In genomic region chr3:111978493-111978832, GRCh38 we compare ENCODE assay signal across 8 cellular contexts. TPM values are rescaled to one million over a fixed set of nuclear protein-coding genes. Genes with fewer than 3 reads are reported as not detected.
DNase-seq lines count a peak whose midpoint lies in the region; ATAC-seq, FAIRE-seq and TF ChIP-seq lines count a peak whose summit lies in the region.

No MANE protein-coding gene starts in this region.

- H3K9ac ChIP-seq in colonic mucosa (ENCODE audit: low read depth in 2 of 2, low read length in 2 of 2): peak overlapping the region in 1 of 2 donors; percentile 80

- H3K4me3 ChIP-seq in AG04450 (ENCODE audit: low read depth, low read length): peak overlapping the region; percentile 92
- peak overlapping the region; percentile 84 for H3K4me3 ChIP-seq in LNCaP clone FGC (ENCODE audit: low read depth, low read length)
- peak overlapping the region; percentile 68 for H3K4me3 ChIP-seq in colonic mucosa

- CTCF ChIA-PET in AG04450 (lab: Charles Lee): interaction anchor here (0.7 to 4.3 kb wide), 15 partner anchors 11 to 287 kb away, joined by 3 to 37 read pairs (median 4); partner anchors contain the start of gene PHLDB2

- peak overlapping the region; percentile 88 to 97 (median 94) for H3K27ac Mint-ChIP-seq in naive thymus-derived CD8-positive, alpha-beta T cell

- intact Hi-C loops in colonic mucosa (cut with DNase I): loop anchor here (10.0 kb wide), 1 partner anchor 114 kb away; no protein-coding TSS in a partner anchor

- POLR2A ChIA-PET in AG04450 (lab: Yijun Ruan, JAX): interaction anchor here (0.6 to 1.5 kb wide), 9 partner anchors 11 to 271 kb away, joined by 3 to 5 read pairs (median 3); partner anchors contain the start of gene TAGLN3
- POLR2A ChIA-PET in naive thymus-derived CD8-positive, alpha-beta T cell (lab: Charles Lee): interaction anchor here (0.7 to 2.3 kb wide), 15 partner anchors 10 to 388 kb away, joined by 3 to 14 read pairs (median 4); partner anchors contain the start of gene PHLDB2

- no peak for ATAC-seq in naive thymus-derived CD8-positive, alpha-beta T cell
- ATAC-seq in HG02759 (IDR thresholded peaks at IDR 0.05; ENCODE audit: unreplicated experiment): no peak

- H3K9me3 ChIP-seq in AG04450 (ENCODE audit: control insufficient read depth, insufficient read depth, low read length) (no peaks in the 10 kb centered on the region), colonic mucosa (no peaks in the 10 kb centered on the region)

- H3K9me3 Mint-ChIP-seq in naive thymus-derived CD8-positive, alpha-beta T cell: no peaks in the 10 kb centered on the region

- H3K4me3 Mint-ChIP-seq in naive thymus-derived CD8-positive, alpha-beta T cell: peak overlapping the region; percentile 90 to 96 (median 92)

- peaks cover 0 to 6% (median 0%) of the 10 kb centered on the region in 3 donors for H3K36me3 Mint-ChIP-seq in naive thymus-derived CD8-positive, alpha-beta T cell

- no peak for FAIRE-seq in GM12892 (lab: Jason Lieb, UNC)

- no peak for TF ChIP-seq POLR2A in GM12892 (IDR thresholded peaks at IDR 0.05; ENCODE audit: low read depth, low read length)

- H3K27me3 Mint-ChIP-seq in naive thymus-derived CD8-positive, alpha-beta T cell: no peaks in the 10 kb centered on the region

- no peak overlapping the region for H3K27ac ChIP-seq in AG04450 (ENCODE audit: low read depth, low read length)
- peak overlapping the region; percentile 64 for H3K27ac ChIP-seq in colonic mucosa

- DNase-seq in AG04450 (ENCODE audit: low read depth, low spot score): no peak
- no peak for DNase-seq in LNCaP clone FGC (ENCODE audit: low read depth)
- DNase-seq in colonic mucosa: no peak
- DNase-seq in naive thymus-derived CD8-positive, alpha-beta T cell: no peak
- DNase-seq in mesenteric fat pad (ENCODE audit: low spot score): no peak
- no peak for DNase-seq in DMS 273 (lab: John Stamatoyannopoulos, UW; ENCODE audit: unreplicated experiment)
- DNase-seq in GM12892 (ENCODE audit: insufficient read length): no peak

- TF ChIP-seq CTCF in AG04450 (IDR thresholded peaks at IDR 0.05; ENCODE audit: low read depth, low read length): no peak
- TF ChIP-seq CTCF in LNCaP clone FGC (IDR thresholded peaks at IDR 0.05; ENCODE audit: control insufficient read depth, extremely low read depth, insufficient read depth): no peak
- no peak for TF ChIP-seq CTCF in colonic mucosa (IDR thresholded peaks at IDR 0.05)

- H3K36me3 ChIP-seq in colonic mucosa: no peaks in the 10 kb centered on the region

- H3K27me3 ChIP-seq in AG04450 (ENCODE audit: control insufficient read depth, insufficient read depth, low read length): no peaks in the 10 kb centered on the region
- H3K27me3 ChIP-seq in colonic mucosa: no peaks in the 10 kb centered on the region

- peaks cover 12 to 45% (median 42%) of the 10 kb centered on the region in 4 donors for H3K4me1 Mint-ChIP-seq in naive thymus-derived CD8-positive, alpha-beta T cell

- H3K4me1 ChIP-seq in colonic mucosa: peaks cover 9% of the 10 kb centered on the region

RNA-seq across cellular contexts. Expression of gene ABHD10, which starts 0.4 kb away (rescaled TPM):
- 28.8 and 37.5 TPM in 2 replicates for polyA plus RNA-seq in AG04450 (2011; rRNA removed)
- polyA minus RNA-seq in AG04450 (2011; rRNA and poly(A)+ RNA removed): 20.4 and 40.6 TPM in 2 replicates
- total RNA-seq in colonic mucosa: 10 to 100 TPM; 27.8 to 31.7 TPM
- total RNA-seq in naive thymus-derived CD8-positive, alpha-beta T cell: 10 to 100 TPM; 33.0 to 40.0 TPM
- 10 to 100 TPM; 31.3 to 40.9 (median 39.2) TPM for polyA plus RNA-seq in naive thymus-derived CD8-positive, alpha-beta T cell
- total RNA-seq in mesenteric fat pad: 17.6 TPM
- polyA plus RNA-seq in GM12892 (2012; ENCODE audit: missing spikeins): 27.9 TPM

RNA-seq across cellular contexts. Expression of gene TAGLN3, which starts 20.3 kb away (rescaled TPM):
- 2.2 and 2.5 TPM in 2 replicates for polyA plus RNA-seq in AG04450 (2011; rRNA removed)
- polyA minus RNA-seq in AG04450 (2011; rRNA and poly(A)+ RNA removed): 1.4 and 2.8 TPM in 2 replicates
- total RNA-seq in colonic mucosa (1 to 10 TPM in 1 of 2 donors, not detected in 1; 1.8 TPM), mesenteric fat pad (not detected)
- total RNA-seq in naive thymus-derived CD8-positive, alpha-beta T cell: not detected
- not detected for polyA plus RNA-seq in naive thymus-derived CD8-positive, alpha-beta T cell
- not detected for polyA plus RNA-seq in GM12892 (2012; ENCODE audit: missing spikeins)

RNA-seq across cellular contexts. Expression of gene TMPRSS7, which starts 56.1 kb away (rescaled TPM):
- not detected in 2 replicates for polyA plus RNA-seq in AG04450 (2011; rRNA removed)
- not detected in 2 replicates for polyA minus RNA-seq in AG04450 (2011; rRNA and poly(A)+ RNA removed)
- total RNA-seq in colonic mucosa (not detected), mesenteric fat pad (not detected)
- not detected for total RNA-seq in naive thymus-derived CD8-positive, alpha-beta T cell
- polyA plus RNA-seq in naive thymus-derived CD8-positive, alpha-beta T cell: under 1 TPM in 2 of 3 donors, not detected in 1; 0.08 to 0.12 TPM
- not detected for polyA plus RNA-seq in GM12892 (2012; ENCODE audit: missing spikeins)
